ENCODE assay signal across 8 cellular contexts in the genomic region with DNA sequence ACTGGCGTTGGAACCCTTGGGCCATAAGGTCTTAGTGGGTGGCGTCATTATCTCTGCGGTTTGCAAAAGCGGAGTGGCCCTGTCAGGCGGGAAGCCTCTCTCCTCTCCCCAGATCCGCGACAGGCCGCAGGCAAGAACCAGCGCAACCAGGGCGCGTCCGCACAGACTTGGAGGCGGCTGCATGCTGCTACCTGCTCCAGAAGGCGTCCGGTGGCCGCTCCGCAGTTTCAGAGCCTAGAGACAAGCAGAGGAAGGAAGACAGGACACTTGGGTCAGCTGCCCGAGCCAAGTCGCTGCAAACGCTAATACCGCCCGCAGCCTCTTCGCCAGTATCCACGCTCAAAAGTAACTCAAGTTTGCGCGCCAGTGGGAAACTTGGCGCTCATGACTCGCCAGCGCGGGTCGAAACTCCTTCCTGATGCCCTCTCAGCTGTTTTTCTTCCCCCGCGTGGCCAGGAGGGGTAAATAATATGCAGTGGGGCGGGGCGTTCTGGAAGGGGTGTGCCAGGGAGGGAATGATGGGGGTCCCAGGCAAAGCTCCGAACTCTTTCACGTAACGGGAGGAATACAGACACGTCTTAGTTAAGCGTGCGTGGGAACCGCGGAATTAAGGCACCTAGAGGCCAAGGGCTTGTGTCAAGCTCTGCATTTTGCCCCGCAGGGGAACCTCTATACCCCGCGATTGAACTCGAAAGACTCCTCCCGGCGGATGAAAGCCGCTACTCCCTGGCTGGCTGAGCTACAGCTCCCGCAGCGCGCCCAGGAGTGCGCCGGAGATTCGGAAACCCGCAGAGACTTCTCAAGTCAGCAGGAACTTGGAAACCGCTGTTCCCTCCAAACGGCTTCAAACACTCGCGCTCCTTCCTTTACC. TPM values are rescaled to one million over a fixed set of nuclear protein-coding genes. Genes with fewer than 3 reads are reported as not detected.
DNase-seq lines count a peak whose midpoint lies in the region; ATAC-seq and TF ChIP-seq lines count a peak whose summit lies in the region.

Gene EDNRB (minus strand): TSS at position 441 of the 871 bp plus-strand sequence. CDS start 258 bp downstream, at position 183.

- no peaks in the 10 kb centered on the region for H4K20me1 ChIP-seq in osteoblast (ENCODE audit: insufficient read depth, low read length)

- peak within 1 kb of the TSS; percentile 55 for H3K4me2 ChIP-seq in osteoblast (ENCODE audit: insufficient read depth, low read length)

- H3K4me1 ChIP-seq in osteoblast (ENCODE audit: insufficient read depth, low read length) = no peaks in the 10 kb centered on the region

- peak; percentile 11 for DNase-seq in AG10803 (ENCODE audit: low read depth)
- DNase-seq in activated T-cell treated with anti-CD3 and anti-CD28 coated beads, Interleukin-2, amount 50 U/mL, for 72 hours = peak; percentile 2 to 4
- DNase-seq in Right ventricle myocardium superior = peak; percentile 73
- peak; percentile 38 for DNase-seq in osteoblast (ENCODE audit: insufficient read length, low spot score, missing footprints)
- no peak for DNase-seq in GOT3 (lab: John Stamatoyannopoulos, UW)
- DNase-seq in stimulated activated CD4-positive, alpha-beta T cell treated with anti-CD3 and anti-CD28 coated beads, Interleukin-2, amount 100 ng/mL, for 48 hours = no peak

- H3K4me3 ChIP-seq in AG10803 (ENCODE audit: low read length) (peak within 1 kb of the TSS; percentile 57), osteoblast (ENCODE audit: insufficient read depth, low read length) (peak within 1 kb of the TSS; percentile 23)

- no peaks in the 10 kb centered on the region for H3K79me2 ChIP-seq in osteoblast (ENCODE audit: insufficient read depth, low read length)

- peaks cover 0 to 2% of the 10 kb centered on the region in 2 donors for H3K36me3 Mint-ChIP-seq in activated T-cell treated with anti-CD3 and anti-CD28 coated beads, Interleukin-2, amount 50 U/mL, for 72 hours (ENCODE audit: insufficient read depth in 2 of 2)

- H3K27me3 Mint-ChIP-seq in activated T-cell treated with anti-CD3 and anti-CD28 coated beads, Interleukin-2, amount 50 U/mL, for 72 hours (ENCODE audit: low read depth) = peaks cover 5% of the 10 kb centered on the region

- peak; percentile 46 for ATAC-seq in GM19438 (IDR thresholded peaks at IDR 0.05; ENCODE audit: low read depth, unreplicated experiment)
- ATAC-seq in activated T-cell treated with anti-CD3 and anti-CD28 coated beads, Interleukin-2, amount 50 U/mL, for 72 hours (replicated peaks in 1 of 2) = peak; percentile 58 to 59
- peak; percentile 77 for ATAC-seq in Right ventricle myocardium superior (ENCODE audit: poor library complexity)
- no peak for ATAC-seq in HG02870 (IDR thresholded peaks at IDR 0.05; ENCODE audit: unreplicated experiment)

- no peaks in the 10 kb centered on the region for H3K27me3 ChIP-seq in osteoblast (ENCODE audit: insufficient read depth, low read length)

- H3K9me3 ChIP-seq in osteoblast (ENCODE audit: low read depth, low read length) = no peaks in the 10 kb centered on the region

- no peaks in the 10 kb centered on the region for H3K9me3 Mint-ChIP-seq in activated T-cell treated with anti-CD3 and anti-CD28 coated beads, Interleukin-2, amount 50 U/mL, for 72 hours

- H3K27ac ChIP-seq in osteoblast (ENCODE audit: low read depth, low read length) = no peak within 1 kb of the TSS

- H3K27ac Mint-ChIP-seq in activated T-cell treated with anti-CD3 and anti-CD28 coated beads, Interleukin-2, amount 50 U/mL, for 72 hours = no peak within 1 kb of the TSS

- intact Hi-C loops in Right ventricle myocardium superior (cut with DNase I) = no loop called here

- H3K4me1 Mint-ChIP-seq in activated T-cell treated with anti-CD3 and anti-CD28 coated beads, Interleukin-2, amount 50 U/mL, for 72 hours (ENCODE audit: low read depth) = no peaks in the 10 kb centered on the region

- no peak within 1 kb of the TSS for H3K4me3 Mint-ChIP-seq in activated T-cell treated with anti-CD3 and anti-CD28 coated beads, Interleukin-2, amount 50 U/mL, for 72 hours

- H3K36me3 ChIP-seq in osteoblast (ENCODE audit: insufficient read depth, low read length) = no peaks in the 10 kb centered on the region

- peak within 1 kb of the TSS; percentile 51 for H2AFZ ChIP-seq in osteoblast (ENCODE audit: low read length)

- TF ChIP-seq CTCF in AG10803 (conservative IDR thresholded peaks at IDR 0.05; ENCODE audit: low read length) = peak; percentile 17; the same call in 1 of the 2 replicates
- no peak for TF ChIP-seq CTCF in osteoblast (IDR thresholded peaks at IDR 0.05; ENCODE audit: extremely low read depth, low read depth, low read length)

RNA-seq across cellular contexts. Expression of gene EDNRB, which starts in this region (rescaled TPM):
- not detected for total RNA-seq in activated T-cell treated with anti-CD3 and anti-CD28 coated beads, Interleukin-2, amount 50 U/mL, for 72 hours
- 26.0 TPM for total RNA-seq in Right ventricle myocardium superior
- total RNA-seq in osteoblast = under 0.01 and 0.29 TPM in 2 replicates

Comparison
In these comparisons a context has a peak if more than half of its experiments do, and no peak if none do; other contexts are left out.
1. RNA of gene EDNRB (total RNA-seq): 26.0 TPM in Right ventricle myocardium superior (single experiment); not detected in activated T-cell treated with anti-CD3 and anti-CD28 coated beads, Interleukin-2, amount 50 U/mL, for 72 hours and under 0.01 to 0.29 TPM in osteoblast; every median in the first group is over 10 times any median in the second.
2. Peak in DNase-seq and ATAC-seq in activated T-cell treated with anti-CD3 and anti-CD28 coated beads, Interleukin-2, amount 50 U/mL, for 72 hours; RNA of the gene not detected or under 1 TPM.
3. Peak in DNase-seq, H3K4me3 ChIP-seq and H3K4me2 ChIP-seq in osteoblast; RNA of the gene not detected or under 1 TPM.
4. DNase-seq: peak in AG10803 (single experiment) and Right ventricle myocardium superior (single experiment); none in GOT3 (single experiment) and stimulated activated CD4-positive, alpha-beta T cell treated with anti-CD3 and anti-CD28 coated beads, Interleukin-2, amount 100 ng/mL, for 48 hours (0 of 2).